Comparison of ENCODE assay signal across 21 cellular contexts in the genomic region with DNA sequence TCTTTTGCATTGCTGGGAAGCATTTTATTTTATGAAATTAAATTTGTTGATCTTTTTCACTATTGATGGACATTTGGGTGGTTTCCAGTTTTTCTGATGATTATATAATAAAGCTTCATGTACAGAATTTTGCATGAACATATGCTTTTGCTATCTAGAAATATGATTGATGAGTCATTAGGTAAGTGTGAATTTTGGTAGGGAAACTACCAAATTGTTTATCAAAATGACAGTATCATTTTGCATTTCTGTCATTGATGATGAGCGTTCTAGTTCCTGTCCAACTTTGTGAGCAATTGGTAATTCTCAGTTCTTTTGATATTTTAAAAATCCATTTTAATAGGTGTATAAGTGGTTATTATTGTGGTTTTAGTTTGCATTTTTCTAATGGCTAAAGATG.
"Had no signal": no experiment of that assay in that cellular context is flagged by ENCODE, and none has a peak within 500 bp of the region (broad histone marks: within the 10 kb centered on the region; RNA-seq: fewer than 3 reads in every experiment).

No MANE protein-coding gene starts in this region.

- H3K27ac ChIP-seq: coronary artery, heart left ventricle, neutrophil, psoas muscle, right lobe of liver, spleen, stomach, thoracic aorta, transverse colon had no signal

- H3K36me3 ChIP-seq: heart left ventricle, neutrophil, right lobe of liver, thoracic aorta, transverse colon had no signal

- H3K27me3 Mint-ChIP-seq: naive thymus-derived CD8-positive, alpha-beta T cell; stimulated activated memory B cell treated with anti-CD40 and anti-IgM and Interleukin-4, amounts not matched to agents 10 μg/mL and 1 μg/mL and 100 μg/mL, for 72 hours had no signal

- H3K9me3 ChIP-seq: mucosa of descending colon, neutrophil, psoas muscle, right lobe of liver, spleen, stomach, thoracic aorta, transverse colon had no signal

- ATAC-seq: heart left ventricle; mucosa of descending colon; naive thymus-derived CD8-positive, alpha-beta T cell; psoas muscle; right lobe of liver; stimulated activated memory B cell treated with anti-CD40 and anti-IgM and Interleukin-4, amounts not matched to agents 10 μg/mL and 1 μg/mL and 100 μg/mL, for 72 hours had no signal

- H3K4me3 ChIP-seq: coronary artery, heart left ventricle, mucosa of descending colon, psoas muscle, right lobe of liver, spleen, stomach, thoracic aorta, transverse colon had no signal

- DNase-seq: effector CD4-positive, alpha-beta T cell; heart left ventricle; hippocampal formation; kidney glomerular epithelial cell; mammary epithelial cell; mucosa of descending colon; naive thymus-derived CD8-positive, alpha-beta T cell; psoas muscle; retina; right lobe of liver; spleen; stimulated activated CD4-positive, alpha-beta T cell treated with anti-CD3 and anti-CD28 coated beads, Interleukin-15, amount 100 ng/mL, for 24 hours; stimulated activated CD4-positive, alpha-beta T cell treated with anti-CD3 and anti-CD28 coated beads, Interleukin-1b, Interleukin-23, amount 100 ng/mL, for 48 hours; stimulated activated CD4-positive, alpha-beta T cell treated with anti-CD3 and anti-CD28 coated beads, Interleukin-4, amount 100 ng/mL, for 24 hours; stomach; substantia nigra; transverse colon had no signal

- H3K27ac Mint-ChIP-seq: naive thymus-derived CD8-positive, alpha-beta T cell; stimulated activated memory B cell treated with anti-CD40 and anti-IgM and Interleukin-4, amounts not matched to agents 10 μg/mL and 1 μg/mL and 100 μg/mL, for 72 hours had no signal

- H3K4me1 ChIP-seq: heart left ventricle, psoas muscle, right lobe of liver, spleen, stomach, transverse colon had no signal

- H3K27me3 ChIP-seq: heart left ventricle, neutrophil, right lobe of liver, spleen, stomach, transverse colon had no signal

- H3K4me3 Mint-ChIP-seq: naive thymus-derived CD8-positive, alpha-beta T cell; stimulated activated memory B cell treated with anti-CD40 and anti-IgM and Interleukin-4, amounts not matched to agents 10 μg/mL and 1 μg/mL and 100 μg/mL, for 72 hours had no signal

- H3K9me3 Mint-ChIP-seq: naive thymus-derived CD8-positive, alpha-beta T cell; stimulated activated memory B cell treated with anti-CD40 and anti-IgM and Interleukin-4, amounts not matched to agents 10 μg/mL and 1 μg/mL and 100 μg/mL, for 72 hours had no signal
